ENCODE assay signal across 20 cellular contexts in the genomic region with DNA sequence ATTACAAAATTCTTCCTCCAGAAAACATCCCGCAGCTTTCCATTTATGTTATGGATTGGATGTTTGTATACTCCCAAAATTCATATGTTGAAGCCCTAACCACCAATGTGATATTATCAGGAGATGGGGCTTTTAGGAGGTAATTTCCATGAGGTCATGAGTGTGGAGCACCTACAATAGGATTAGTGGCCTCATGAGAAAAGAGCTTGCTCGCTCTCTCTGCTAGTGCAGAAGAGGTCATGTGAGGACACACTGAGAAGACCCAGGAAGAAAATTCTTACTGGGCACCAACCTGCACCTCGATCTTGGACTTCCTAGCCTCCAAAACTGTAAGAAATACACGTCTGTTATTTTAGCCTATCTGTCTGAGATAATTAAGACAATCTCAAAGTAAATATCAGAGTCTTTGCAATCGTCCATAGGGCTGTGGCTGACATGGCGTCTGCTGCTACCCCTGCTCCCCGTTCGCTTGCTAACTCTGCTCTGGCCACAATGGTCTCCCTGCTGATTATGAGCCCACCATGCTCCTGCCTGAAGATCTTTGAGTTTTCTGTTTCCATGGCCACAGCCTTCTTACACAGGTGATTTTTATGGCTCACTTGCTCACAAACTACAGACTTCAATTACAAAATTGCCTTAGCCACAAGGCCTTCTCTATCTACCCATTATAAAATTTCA.
A peak's percentile ranks its signal among the peaks of the same experiment; 100 is the strongest.
DNase-seq lines count a peak whose midpoint lies in the region; ATAC-seq, FAIRE-seq and TF ChIP-seq lines count a peak whose summit lies in the region.
"Had no signal": no experiment of that assay in that cellular context is flagged by ENCODE, and none has a peak within 500 bp of the region (broad histone marks: within the 10 kb centered on the region; RNA-seq: fewer than 3 reads in every experiment).

No MANE protein-coding gene starts in this region.

- no peaks in the 10 kb centered on the region for H3K79me2 ChIP-seq in mammary epithelial cell (ENCODE audit: insufficient read depth, low read length)

- H3K27me3 Mint-ChIP-seq in endodermal cell (ENCODE audit: insufficient read depth): no peaks in the 10 kb centered on the region
- H3K27me3 Mint-ChIP-seq: activated CD4-positive, alpha-beta memory T cell treated with anti-CD3 and anti-CD28 coated beads, Interleukin-2, amount 10 ng/mL, durations not matched to agents 7 days and 5 days; memory B cell; naive thymus-derived CD4-positive, alpha-beta T cell had no signal

- no peaks in the 10 kb centered on the region for H4K20me1 ChIP-seq in mammary epithelial cell (ENCODE audit: insufficient read depth, low read length)

- H3K4me3 ChIP-seq in A549: no peak overlapping the region
- H3K4me3 ChIP-seq in endodermal cell (ENCODE audit: low read length): no peak overlapping the region
- H3K4me3 ChIP-seq in mammary epithelial cell (replicated peaks in 1 of 3; ENCODE audit: insufficient read depth in 1 of 3, low read depth in 2 of 3, low read length in 3 of 3): no peak overlapping the region
- no peak overlapping the region for H3K4me3 ChIP-seq in lower lobe of right lung
- H3K4me3 ChIP-seq: esophagus muscularis mucosa, gastroesophageal sphincter had no signal

- no peak for FAIRE-seq in A549 (lab: Jason Lieb, UNC)
- FAIRE-seq: GM18507 had no signal

- no peak for TF ChIP-seq RAD21 in A549 (conservative IDR thresholded peaks at IDR 0.05 in 1 of 2, IDR thresholded peaks at IDR 0.05 in 1 of 2)

- no peak for TF ChIP-seq POLR2A in A549 (IDR thresholded peaks at IDR 0.05; ENCODE audit: low read length)

- H3K4me2 ChIP-seq in A549 (no peak overlapping the region), mammary epithelial cell (ENCODE audit: insufficient read depth, low read depth, low read length) (no peak overlapping the region)

- CTCF ChIA-PET in A549 (lab: Yijun Ruan, JAX) (no interaction called here), mammary epithelial cell (lab: Charles Lee; ENCODE audit: low non-redundant PET) (no interaction called here)

- POLR2A ChIA-PET in A549 (lab: Yijun Ruan, JAX): no interaction called here

- peaks cover 22% of the 10 kb centered on the region for H3K4me1 Mint-ChIP-seq in endodermal cell
- H3K4me1 Mint-ChIP-seq: activated CD4-positive, alpha-beta memory T cell treated with anti-CD3 and anti-CD28 coated beads, Interleukin-2, amount 10 ng/mL, durations not matched to agents 7 days and 5 days; memory B cell; naive thymus-derived CD4-positive, alpha-beta T cell had no signal

- H2AFZ ChIP-seq in mammary epithelial cell (ENCODE audit: low read depth, low read length): no peak overlapping the region

- H3K36me3 ChIP-seq in endodermal cell (ENCODE audit: control insufficient read depth, insufficient read depth, low read length): no peaks in the 10 kb centered on the region
- no peaks in the 10 kb centered on the region for H3K36me3 ChIP-seq in mammary epithelial cell (ENCODE audit: insufficient read depth, low read length)
- no peaks in the 10 kb centered on the region for H3K36me3 ChIP-seq in lower lobe of right lung
- H3K36me3 ChIP-seq: esophagus muscularis mucosa, gastroesophageal sphincter had no signal

- intact Hi-C loops in mammary epithelial cell (cut with micrococcal nuclease) (no loop called here), lower lobe of right lung (cut with DNase I) (no loop called here)

- H3K27ac Mint-ChIP-seq in endodermal cell: peak overlapping the region; percentile 18
- H3K27ac Mint-ChIP-seq: activated CD4-positive, alpha-beta memory T cell treated with anti-CD3 and anti-CD28 coated beads, Interleukin-2, amount 10 ng/mL, durations not matched to agents 7 days and 5 days; memory B cell; naive thymus-derived CD4-positive, alpha-beta T cell had no signal

- no peaks in the 10 kb centered on the region for H3K9me3 Mint-ChIP-seq in endodermal cell

- H3K4me1 ChIP-seq in A549: peaks cover 23% of the 10 kb centered on the region
- H3K4me1 ChIP-seq in endodermal cell (ENCODE audit: control insufficient read depth, insufficient read depth, low read length): peaks cover 2% of the 10 kb centered on the region
- peaks cover 8% of the 10 kb centered on the region for H3K4me1 ChIP-seq in mammary epithelial cell (ENCODE audit: insufficient read depth, low read length)
- H3K4me1 ChIP-seq in lower lobe of right lung: no peaks in the 10 kb centered on the region

- TF ChIP-seq EP300 in A549 (IDR thresholded peaks at IDR 0.05): no peak

- H3K27ac ChIP-seq in A549 (0 out of 6 replicates have a peak overlapping the region, but pooled peaks of 1 of the 2 experiments have one; percentile 27), endodermal cell (ENCODE audit: low read depth, low read length) (no peak overlapping the region), mammary epithelial cell (ENCODE audit: insufficient read depth, low read depth, low read length) (no peak overlapping the region), lower lobe of right lung (no peak overlapping the region)
- H3K27ac ChIP-seq: esophagus muscularis mucosa, gastroesophageal sphincter had no signal

- BruUV-seq in mammary epithelial cell (replicated peaks; lab: Mats Ljungman, UMichigan): no TSS peak

- no peaks in the 10 kb centered on the region for H3K9me3 ChIP-seq in A549
- no peaks in the 10 kb centered on the region for H3K9me3 ChIP-seq in endodermal cell (ENCODE audit: control insufficient read depth, low read length)
- no peaks in the 10 kb centered on the region for H3K9me3 ChIP-seq in mammary epithelial cell (replicated peaks; ENCODE audit: insufficient read depth, low read length)
- no peaks in the 10 kb centered on the region for H3K9me3 ChIP-seq in lower lobe of right lung
- H3K9me3 ChIP-seq: esophagus muscularis mucosa, gastroesophageal sphincter had no signal

- in situ Hi-C loops in mammary epithelial cell (cut with MboI; ENCODE audit: low sequenced_read_pairs in 2 of 2): no loop called here

- DNase-seq in A549 (ENCODE audit: low read depth in 1 of 2, low spot score in 1 of 2) (no peak), M059J (ENCODE audit: low read depth) (peak; percentile 21), NCI-H2227 treated with DMSO at 0.1 percent for 48 hours (lab: John Stamatoyannopoulos, UW) (peak; percentile 96), endodermal cell (no peak), mammary epithelial cell (no peak), lower lobe of right lung (no peak)
- DNase-seq in activated effector memory CD4-positive, alpha-beta T cell treated with anti-CD3 and anti-CD28 coated beads, Interleukin-2, amount 50 U/mL, for 16 hours: no peak
- DNase-seq: activated CD4-positive, alpha-beta memory T cell treated with anti-CD3 and anti-CD28 coated beads, Interleukin-2, amount 10 ng/mL, durations not matched to agents 7 days and 5 days; amniotic stem cell; COR-L47; KG1; naive thymus-derived CD4-positive, alpha-beta T cell; NCI-H446; T1000 had no signal

- no peak for TF ChIP-seq CTCF in A549 (IDR thresholded peaks at IDR 0.05)
- no peak for TF ChIP-seq CTCF in endodermal cell (conservative IDR thresholded peaks at IDR 0.05)
- TF ChIP-seq CTCF in mammary epithelial cell (conservative IDR thresholded peaks at IDR 0.05 in 1 of 2, IDR thresholded peaks at IDR 0.05 in 1 of 2; ENCODE audit: extremely low read depth in 1 of 2, insufficient read depth in 1 of 2, low read depth in 1 of 2, low read length in 2 of 2): no peak
- no peak for TF ChIP-seq CTCF in lower lobe of right lung (IDR thresholded peaks at IDR 0.05)

- dilution Hi-C loops in mammary epithelial cell (cut with HindIII; ENCODE audit: low sequenced_read_pairs): no loop called here

- H3K9ac ChIP-seq in endodermal cell (ENCODE audit: extremely low read depth, low read length, poor library complexity, severe bottlenecking) (no peak overlapping the region), mammary epithelial cell (ENCODE audit: insufficient read depth, low read length) (no peak overlapping the region)

- no peaks in the 10 kb centered on the region for H3K36me3 Mint-ChIP-seq in endodermal cell (ENCODE audit: low read depth)
- H3K36me3 Mint-ChIP-seq: memory B cell; naive thymus-derived CD4-positive, alpha-beta T cell had no signal

- WGBS in A549 (ENCODE audit: missing lambda C conversion rate): 90% methylated on average over 8 of the region's 8 CpGs
- WGBS in endodermal cell (ENCODE audit: insufficient coverage in 1 of 2, insufficient read length in 1 of 2), 2 experiments: 71 to 83% methylated on average over 7 to 8 of the region's 8 CpGs
- 95% methylated on average over 7 of the region's 8 CpGs for WGBS in mammary epithelial cell (ENCODE audit: low coverage, missing lambda C conversion rate)

- ATAC-seq in A549 (no peak), lower lobe of right lung (no peak), HG03520 (IDR thresholded peaks at IDR 0.05; ENCODE audit: unreplicated experiment) (no peak)
- ATAC-seq: gastroesophageal sphincter; naive thymus-derived CD4-positive, alpha-beta T cell; sciatic nerve had no signal

- no peaks in the 10 kb centered on the region for H3K27me3 ChIP-seq in endodermal cell (ENCODE audit: control insufficient read depth, insufficient read depth, low read length, poor library complexity, severe bottlenecking)
- no peaks in the 10 kb centered on the region for H3K27me3 ChIP-seq in mammary epithelial cell (ENCODE audit: insufficient read depth, low read length)
- H3K27me3 ChIP-seq in lower lobe of right lung (ENCODE audit: low read depth): no peaks in the 10 kb centered on the region
- H3K27me3 ChIP-seq: esophagus muscularis mucosa, gastroesophageal sphincter had no signal

- no peak overlapping the region for H3K4me3 Mint-ChIP-seq in endodermal cell
- H3K4me3 Mint-ChIP-seq: activated CD4-positive, alpha-beta memory T cell treated with anti-CD3 and anti-CD28 coated beads, Interleukin-2, amount 10 ng/mL, durations not matched to agents 7 days and 5 days; memory B cell; naive thymus-derived CD4-positive, alpha-beta T cell had no signal

TF ChIP-seq in A549, 52 proteins besides CTCF, POLR2A, EP300 and RAD21:
- no peak for TF ChIP-seq NR3C1 (IDR thresholded peaks at IDR 0.05)
- 0 out of 2 replicates have a peak, but pooled peaks have one; percentile 17 for TF ChIP-seq EHMT2 (IDR thresholded peaks at IDR 0.05; ENCODE audit: low read depth)
- TF ChIP-seq E2F6 (IDR thresholded peaks at IDR 0.05; ENCODE audit: borderline replicate concordance, low read depth): no peak

Comparison
In these comparisons a context has a peak if more than half of its experiments do, and no peak if none do; other contexts are left out.
1. DNase-seq: peak in M059J (single experiment) and NCI-H2227 treated with DMSO at 0.1 percent for 48 hours (single experiment); none in A549 (0 of 2), endodermal cell (single experiment), mammary epithelial cell (single experiment), lower lobe of right lung (single experiment) and activated effector memory CD4-positive, alpha-beta T cell treated with anti-CD3 and anti-CD28 coated beads, Interleukin-2, amount 50 U/mL, for 16 hours (single experiment).